11 cellular contexts compared by ENCODE assay signal in the genomic region with DNA sequence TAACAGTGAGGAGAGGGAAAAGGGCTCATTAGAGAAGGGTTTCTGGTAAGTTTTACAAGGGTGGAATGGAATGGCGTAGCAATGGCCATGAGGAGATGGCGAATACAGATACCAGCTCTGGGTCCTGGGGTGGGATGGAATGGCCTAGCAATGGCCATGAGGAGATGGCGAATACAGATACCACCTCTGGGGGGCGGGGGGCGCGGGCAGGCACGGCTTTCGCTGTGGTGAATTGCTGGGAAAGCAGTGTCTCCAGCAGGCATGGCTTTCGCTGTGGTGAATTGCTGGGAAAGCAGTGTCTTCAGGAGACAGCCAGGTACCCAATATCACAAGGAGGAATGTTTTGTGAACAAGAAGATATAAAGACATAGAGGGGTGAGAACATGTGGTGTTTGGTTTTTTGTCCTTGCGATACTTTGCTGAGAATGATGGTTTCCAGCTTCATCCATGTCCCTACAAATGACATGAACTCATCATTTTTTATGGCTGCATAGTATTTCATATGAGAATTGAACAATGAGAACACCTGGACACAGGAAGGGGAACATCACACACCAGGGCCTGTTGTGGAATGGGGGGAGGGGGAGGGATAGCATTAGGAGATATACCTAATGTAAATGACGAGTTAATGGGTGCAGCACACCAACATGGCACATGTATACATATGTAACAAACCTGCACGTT. TPM values are rescaled to one million over a fixed set of nuclear protein-coding genes. Genes with fewer than 3 reads are reported as not detected.
DNase-seq lines count a peak whose midpoint lies in the region; ATAC-seq, FAIRE-seq and TF ChIP-seq lines count a peak whose summit lies in the region.
"Not testable (repeated sequence)": the region's sequence is repeated elsewhere in the genome, so short reads cannot be mapped to it uniquely, and the experiment has no call there.
"Had no signal": no experiment of that assay in that cellular context is flagged by ENCODE, and none has a peak within 500 bp of the region (broad histone marks: within the 10 kb centered on the region; RNA-seq: fewer than 3 reads in every experiment).

No MANE protein-coding gene starts in this region.

- H3K4me1 ChIP-seq in CD8-positive, alpha-beta T cell (ENCODE audit: insufficient read depth, low read length); astrocyte (ENCODE audit: insufficient read depth, low read length): not testable (repeated sequence)

- H3K4me1 Mint-ChIP-seq in CD8-positive, alpha-beta T cell (ENCODE audit: low read depth) = peaks cover 18% of the 10 kb centered on the region
- H3K4me1 Mint-ChIP-seq in WTC11; activated T-helper 17 cell treated with anti-CD3 and anti-CD28 coated beads, Interleukin-2, amount 50 U/mL, for 72 hours; astrocyte (ENCODE audit: low read depth, unreplicated experiment); type B pancreatic cell (ENCODE audit: unreplicated experiment): not testable (repeated sequence)
- peaks cover 12 to 22% of the 10 kb centered on the region in 2 donors for H3K4me1 Mint-ChIP-seq in immature natural killer cell
- peaks cover 16% of the 10 kb centered on the region for H3K4me1 Mint-ChIP-seq in nephron progenitor cell

- peaks cover 11% of the 10 kb centered on the region for H3K36me3 Mint-ChIP-seq in CD8-positive, alpha-beta T cell
- H3K36me3 Mint-ChIP-seq in WTC11; activated T-helper 17 cell treated with anti-CD3 and anti-CD28 coated beads, Interleukin-2, amount 50 U/mL, for 72 hours (ENCODE audit: low read depth); astrocyte (ENCODE audit: low read depth, unreplicated experiment); immature natural killer cell; nephron progenitor cell (ENCODE audit: low read depth); type B pancreatic cell: not testable (repeated sequence)

- not testable (repeated sequence) for FAIRE-seq in astrocyte (lab: Jason Lieb, UNC)

- H3K9me3 Mint-ChIP-seq in CD8-positive, alpha-beta T cell; WTC11; activated T-helper 17 cell treated with anti-CD3 and anti-CD28 coated beads, Interleukin-2, amount 50 U/mL, for 72 hours; astrocyte (ENCODE audit: unreplicated experiment); immature natural killer cell; nephron progenitor cell; type B pancreatic cell: not testable (repeated sequence)

- H3K27me3 Mint-ChIP-seq in CD8-positive, alpha-beta T cell (ENCODE audit: low read depth); WTC11 (ENCODE audit: low read depth); activated T-helper 17 cell treated with anti-CD3 and anti-CD28 coated beads, Interleukin-2, amount 50 U/mL, for 72 hours; astrocyte (ENCODE audit: low read depth, unreplicated experiment); immature natural killer cell (ENCODE audit: low read depth in 3 of 3); nephron progenitor cell (ENCODE audit: low read depth, poor library complexity); type B pancreatic cell: not testable (repeated sequence)

- not testable (repeated sequence) for H3K27ac ChIP-seq in CD8-positive, alpha-beta T cell (ENCODE audit: low read depth, low read length); astrocyte (ENCODE audit: low read depth, low read length)

- CTCF ChIA-PET in CD8-positive, alpha-beta T cell (lab: Charles Lee) = interaction anchor here (1.2 kb wide), 1 partner anchor 212 kb away, joined by 3 read pairs; a partner anchor contains a TSS
- CTCF ChIA-PET in WTC11 (lab: Charles Lee) = not testable (repeated sequence)

- H3K27ac Mint-ChIP-seq in CD8-positive, alpha-beta T cell; WTC11; activated T-helper 17 cell treated with anti-CD3 and anti-CD28 coated beads, Interleukin-2, amount 50 U/mL, for 72 hours; astrocyte (ENCODE audit: unreplicated experiment); nephron progenitor cell; type B pancreatic cell: not testable (repeated sequence)
- H3K27ac Mint-ChIP-seq in immature natural killer cell = peak overlapping the region in 3 of 6 donors; percentile 24 to 67 (median 33)

- not testable (repeated sequence) for H3K9ac ChIP-seq in astrocyte (ENCODE audit: low read length)

- not testable (repeated sequence) for H3K79me2 ChIP-seq in astrocyte (ENCODE audit: insufficient read depth, low read length)

- POLR2A ChIA-PET in CD8-positive, alpha-beta T cell (lab: Charles Lee); WTC11 (lab: Charles Lee): not testable (repeated sequence)

- H3K4me2 ChIP-seq in astrocyte (ENCODE audit: low read length) = not testable (repeated sequence)

- TF ChIP-seq CTCF in CD8-positive, alpha-beta T cell (IDR thresholded peaks at IDR 0.05); HFF-Myc (IDR thresholded peaks at IDR 0.05; ENCODE audit: low read depth, low read length, missing control alignments); WTC11 (IDR thresholded peaks at IDR 0.05); astrocyte (IDR thresholded peaks at IDR 0.05; ENCODE audit: insufficient read depth, low read depth, low read length); nephron progenitor cell (IDR thresholded peaks at IDR 0.05); type B pancreatic cell (conservative IDR thresholded peaks at IDR 0.05): not testable (repeated sequence)

- DNase-seq in CD8-positive, alpha-beta T cell; HFF-Myc (ENCODE audit: extremely low read depth, low read depth); WTC11 (ENCODE audit: low spot score); astrocyte (ENCODE audit: low read depth); immature natural killer cell; nephron progenitor cell; type B pancreatic cell (ENCODE audit: extremely low spot score, unreplicated experiment): not testable (repeated sequence)

- H3K27me3 ChIP-seq in CD8-positive, alpha-beta T cell (ENCODE audit: insufficient read depth, low read length); astrocyte (ENCODE audit: insufficient read depth, low read length): not testable (repeated sequence)

- not testable (repeated sequence) for H3K36me3 ChIP-seq in CD8-positive, alpha-beta T cell (ENCODE audit: insufficient read depth, low read length); astrocyte (ENCODE audit: insufficient read depth, low read length)

- not testable (repeated sequence) for H3K9me3 ChIP-seq in CD8-positive, alpha-beta T cell (ENCODE audit: low read length); astrocyte (ENCODE audit: insufficient read depth, low read depth, low read length)

- peak overlapping the region; percentile 51 for H3K4me3 Mint-ChIP-seq in CD8-positive, alpha-beta T cell
- peak overlapping the region; percentile 38; the same call in 1 of the 2 replicates for H3K4me3 Mint-ChIP-seq in WTC11
- peak overlapping the region; percentile 88 for H3K4me3 Mint-ChIP-seq in activated T-helper 17 cell treated with anti-CD3 and anti-CD28 coated beads, Interleukin-2, amount 50 U/mL, for 72 hours
- peak overlapping the region; percentile 42 for H3K4me3 Mint-ChIP-seq in astrocyte (ENCODE audit: unreplicated experiment)
- peak overlapping the region in 3 of 5 donors; percentile 26 to 38 (median 31) for H3K4me3 Mint-ChIP-seq in immature natural killer cell
- H3K4me3 Mint-ChIP-seq in nephron progenitor cell = peak overlapping the region; percentile 66
- H3K4me3 Mint-ChIP-seq in type B pancreatic cell = peak overlapping the region; percentile 74

- H2AFZ ChIP-seq in astrocyte (ENCODE audit: low read depth, low read length) = not testable (repeated sequence)

- not testable (repeated sequence) for H4K20me1 ChIP-seq in astrocyte (ENCODE audit: insufficient read depth, low read length)

- intact Hi-C loops in CD8-positive, alpha-beta T cell (cut with DNase I, micrococcal nuclease) = loop anchor here (2.0 to 10.0 kb wide), 8 partner anchors 137 to 679 kb away; a partner anchor contains a TSS

- not testable (repeated sequence) for H3K4me3 ChIP-seq in CD8-positive, alpha-beta T cell (ENCODE audit: low read depth, low read length); astrocyte (ENCODE audit: insufficient read depth, low read depth, low read length)
- peak overlapping the region; percentile 56; the same call in 1 of the 2 replicates for H3K4me3 ChIP-seq in HFF-Myc (replicated peaks; ENCODE audit: low read depth, low read length)

- ATAC-seq in CD8-positive, alpha-beta T cell; WTC11; activated T-helper 17 cell treated with anti-CD3 and anti-CD28 coated beads, Interleukin-2, amount 50 U/mL, for 72 hours (replicated peaks): not testable (repeated sequence)

RNA-seq across cellular contexts. Expression of a gene that starts 1.7 kb away (rescaled TPM):
- not detected for total RNA-seq in CD8-positive, alpha-beta T cell
- total RNA-seq in WTC11 (2021) = 0.20 to 0.32 TPM (median 0.25 TPM) in 3 replicates
- total RNA-seq in activated T-helper 17 cell treated with anti-CD3 and anti-CD28 coated beads, Interleukin-2, amount 50 U/mL, for 72 hours = under 1 TPM; 0.24 to 0.73 TPM
- total RNA-seq in astrocyte = 0.18 and 0.60 TPM in 2 replicates
- polyA plus RNA-seq in immature natural killer cell = under 1 TPM in 2 of 3 donors, not detected in 1; 0.17 to 0.25 TPM
- 0.24 and 0.34 TPM in 2 replicates for total RNA-seq in type B pancreatic cell (ENCODE audit: low replicate concordance)
- total RNA-seq: A673, HT-29, M059J had no signal

Comparison
In these comparisons a context has a peak if more than half of its experiments do, and no peak if none do; other contexts are left out.
1. H3K4me3 Mint-ChIP-seq: peak in every context shown above with its lines; median percentile 88 in activated T-helper 17 cell treated with anti-CD3 and anti-CD28 coated beads, Interleukin-2, amount 50 U/mL, for 72 hours; 74 in type B pancreatic cell; 66 in nephron progenitor cell; 51 in CD8-positive, alpha-beta T cell; 42 in astrocyte; 38 in WTC11; 31 in immature natural killer cell.